18 cellular contexts compared by ENCODE assay signal in the genomic region with DNA sequence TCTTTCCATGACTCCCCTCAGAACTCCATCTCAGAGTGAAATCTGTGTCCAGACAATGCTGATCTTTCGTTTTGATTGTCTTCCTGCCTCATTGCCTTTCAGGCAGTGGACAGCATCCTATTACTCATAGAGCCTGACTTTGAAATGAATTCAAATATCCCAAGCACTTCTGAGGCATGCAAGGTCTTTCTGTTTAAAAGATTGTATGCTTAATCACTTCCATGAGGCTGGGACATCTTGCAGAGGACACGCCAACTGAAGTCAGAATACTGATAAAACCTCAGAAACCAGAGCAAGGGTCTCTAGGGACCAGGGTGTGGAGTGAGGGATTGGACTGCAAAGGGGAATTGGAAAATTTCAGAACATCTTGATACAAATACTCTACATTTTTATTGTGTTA.
DNase-seq lines count a peak whose midpoint lies in the region; ATAC-seq and TF ChIP-seq lines count a peak whose summit lies in the region.
"Had no signal": no experiment of that assay in that cellular context is flagged by ENCODE, and none has a peak within 500 bp of the region (broad histone marks: within the 10 kb centered on the region; RNA-seq: fewer than 3 reads in every experiment).

No MANE protein-coding gene starts in this region.

- H3K9me3 Mint-ChIP-seq in activated T-helper 2 cell treated with anti-CD3 and anti-CD28 coated beads, Interferon-gamma antibody, Interleukin-2, Interleukin-4, amounts not matched to agents 10 μg/mL and 5 μg/mL and 100 μg/mL, durations not matched to agents 14 hours and 24 hours and 36 hours, result peaks cover 10% of the 10 kb centered on the region
- H3K9me3 Mint-ChIP-seq: immature natural killer cell had no signal

- DNase-seq in left ventricle myocardium superior (no peak), left ventricle myocardium inferior (no peak), fibroblast of pulmonary artery (ENCODE audit: low read depth) (peak; percentile 53), stromal cell of bone marrow (ENCODE audit: low read depth) (peak; percentile 40), hippocampal formation (lab: John Stamatoyannopoulos, UW) (no peak), cerebellum (ENCODE audit: low spot score) (no peak)
- DNase-seq in activated T-helper 2 cell treated with anti-CD3 and anti-CD28 coated beads, Interferon-gamma antibody, Interleukin-2, Interleukin-4, amounts not matched to agents 10 μg/mL and 5 μg/mL and 100 μg/mL, durations not matched to agents 14 hours and 24 hours and 36 hours (ENCODE audit: low spot score), result no peak
- DNase-seq: activated CD4-positive, alpha-beta memory T cell treated with anti-CD3 and anti-CD28 coated beads, Interleukin-2, amount 10 ng/mL, durations not matched to agents 7 days and 5 days; gastrocnemius medialis; immature natural killer cell; NCI-H1417; posterior cingulate gyrus; stimulated activated CD4-positive, alpha-beta T cell treated with anti-CD3 and anti-CD28 coated beads, Interleukin-1b, Interleukin-23, amount 100 ng/mL, for 48 hours; T-helper 9 cell; upper lobe of left lung had no signal

- H3K4me1 Mint-ChIP-seq in activated T-helper 2 cell treated with anti-CD3 and anti-CD28 coated beads, Interferon-gamma antibody, Interleukin-2, Interleukin-4, amounts not matched to agents 10 μg/mL and 5 μg/mL and 100 μg/mL, durations not matched to agents 14 hours and 24 hours and 36 hours (ENCODE audit: low read depth), result peaks cover 64% of the 10 kb centered on the region
- H3K4me1 Mint-ChIP-seq: IgD-negative memory B cell had no signal

- H3K27ac Mint-ChIP-seq in activated T-helper 2 cell treated with anti-CD3 and anti-CD28 coated beads, Interferon-gamma antibody, Interleukin-2, Interleukin-4, amounts not matched to agents 10 μg/mL and 5 μg/mL and 100 μg/mL, durations not matched to agents 14 hours and 24 hours and 36 hours, result peak overlapping the region; percentile 81
- H3K27ac Mint-ChIP-seq: activated CD4-positive, alpha-beta memory T cell treated with anti-CD3 and anti-CD28 coated beads, Interleukin-2, amount 10 ng/mL, durations not matched to agents 7 days and 5 days; IgD-negative memory B cell; immature natural killer cell had no signal

- no peaks in the 10 kb centered on the region for H3K36me3 ChIP-seq in left ventricle myocardium inferior
- H3K36me3 ChIP-seq: gastrocnemius medialis, upper lobe of left lung had no signal

- TF ChIP-seq CTCF in left ventricle myocardium inferior (IDR thresholded peaks at IDR 0.05; ENCODE audit: borderline replicate concordance), result no peak
- no peak for TF ChIP-seq CTCF in fibroblast of pulmonary artery (IDR thresholded peaks at IDR 0.05; ENCODE audit: low read length, missing control alignments)

- H3K9me3 ChIP-seq in left ventricle myocardium inferior (replicated peaks), result peaks cover under 1% of the 10 kb centered on the region
- H3K9me3 ChIP-seq: gastrocnemius medialis, upper lobe of left lung had no signal

- peaks cover 8% of the 10 kb centered on the region for H3K4me1 ChIP-seq in left ventricle myocardium inferior
- H3K4me1 ChIP-seq: gastrocnemius medialis, upper lobe of left lung had no signal

- peaks cover 17% of the 10 kb centered on the region for H3K36me3 Mint-ChIP-seq in activated T-helper 2 cell treated with anti-CD3 and anti-CD28 coated beads, Interferon-gamma antibody, Interleukin-2, Interleukin-4, amounts not matched to agents 10 μg/mL and 5 μg/mL and 100 μg/mL, durations not matched to agents 14 hours and 24 hours and 36 hours (ENCODE audit: low read depth)
- H3K36me3 Mint-ChIP-seq: immature natural killer cell had no signal

- ATAC-seq in left ventricle myocardium superior, result peak; percentile 57
- ATAC-seq in GM21529 (IDR thresholded peaks at IDR 0.05; ENCODE audit: unreplicated experiment), result no peak
- ATAC-seq: gastrocnemius medialis, Panc1 had no signal

- no peak overlapping the region for H3K4me3 ChIP-seq in left ventricle myocardium inferior
- H3K4me3 ChIP-seq in fibroblast of pulmonary artery (replicated peaks; ENCODE audit: low read depth, low read length), result no peak overlapping the region
- H3K4me3 ChIP-seq: gastrocnemius medialis, upper lobe of left lung had no signal

- no peaks in the 10 kb centered on the region for H3K27me3 Mint-ChIP-seq in activated T-helper 2 cell treated with anti-CD3 and anti-CD28 coated beads, Interferon-gamma antibody, Interleukin-2, Interleukin-4, amounts not matched to agents 10 μg/mL and 5 μg/mL and 100 μg/mL, durations not matched to agents 14 hours and 24 hours and 36 hours (ENCODE audit: low read depth)
- H3K27me3 Mint-ChIP-seq: activated CD4-positive, alpha-beta memory T cell treated with anti-CD3 and anti-CD28 coated beads, Interleukin-2, amount 10 ng/mL, durations not matched to agents 7 days and 5 days had no signal

- no peak overlapping the region for H3K4me3 Mint-ChIP-seq in activated T-helper 2 cell treated with anti-CD3 and anti-CD28 coated beads, Interferon-gamma antibody, Interleukin-2, Interleukin-4, amounts not matched to agents 10 μg/mL and 5 μg/mL and 100 μg/mL, durations not matched to agents 14 hours and 24 hours and 36 hours (ENCODE audit: low read depth)
- H3K4me3 Mint-ChIP-seq: activated CD4-positive, alpha-beta memory T cell treated with anti-CD3 and anti-CD28 coated beads, Interleukin-2, amount 10 ng/mL, durations not matched to agents 7 days and 5 days; IgD-negative memory B cell; immature natural killer cell had no signal

- peaks cover 19% of the 10 kb centered on the region for H3K27me3 ChIP-seq in left ventricle myocardium inferior (ENCODE audit: low read depth)
- H3K27me3 ChIP-seq: upper lobe of left lung had no signal

- intact Hi-C loops in left ventricle myocardium superior (cut with micrococcal nuclease), result no loop called here
- intact Hi-C loops in left ventricle myocardium inferior (cut with micrococcal nuclease), result no loop called here
- intact Hi-C loops in activated T-helper 2 cell treated with anti-CD3 and anti-CD28 coated beads, Interferon-gamma antibody, Interleukin-2, Interleukin-4, amounts not matched to agents 10 μg/mL and 5 μg/mL and 100 μg/mL, durations not matched to agents 14 hours and 24 hours and 36 hours (cut with micrococcal nuclease), result loop anchor here (5.0 kb wide), 5 partner anchors 88 to 457 kb away; no protein-coding TSS in a partner anchor

- H3K27ac ChIP-seq in left ventricle myocardium inferior (replicated peaks), result no peak overlapping the region
- H3K27ac ChIP-seq: gastrocnemius medialis, upper lobe of left lung had no signal

Comparison
In these comparisons a context has a peak if more than half of its experiments do, and no peak if none do; other contexts are left out.
1. DNase-seq: peak in fibroblast of pulmonary artery (single experiment) and stromal cell of bone marrow (single experiment); none in left ventricle myocardium superior (single experiment), left ventricle myocardium inferior (single experiment), activated T-helper 2 cell treated with anti-CD3 and anti-CD28 coated beads, Interferon-gamma antibody, Interleukin-2, Interleukin-4, amounts not matched to agents 10 μg/mL and 5 μg/mL and 100 μg/mL, durations not matched to agents 14 hours and 24 hours and 36 hours (single experiment), hippocampal formation (0 of 2) and cerebellum (single experiment).